In genomic region chr12:30515351-30515750, GRCh38 we compare ENCODE assay signal across 11 cellular contexts.
DNase-seq lines count a peak whose midpoint lies in the region; ATAC-seq and TF ChIP-seq lines count a peak whose summit lies in the region.
"Had no signal": no experiment of that assay in that cellular context is flagged by ENCODE, and none has a peak within 500 bp of the region (broad histone marks: within the 10 kb centered on the region; RNA-seq: fewer than 3 reads in every experiment).

No MANE protein-coding gene starts in this region.

- H3K9me3 Mint-ChIP-seq in brain = peaks cover 0 to 4% (median 0%) of the 10 kb centered on the region in 5 experiments
- H3K9me3 Mint-ChIP-seq: T-helper 1 cell treated with Interleukin-12 subunit alpha and Interleukin-12 subunit beta and Interleukin-4 antibody, amounts not matched to agents 30 μg/mL and 1 μg/mL, for 36 hours had no signal

- TF ChIP-seq POLR2A in prostate gland (IDR thresholded peaks at IDR 0.05) (no peak), gastrocnemius medialis (IDR thresholded peaks at IDR 0.05) (no peak)

- H3K4me1 ChIP-seq in mesendoderm (ENCODE audit: control insufficient read depth, low read depth, low read length) (no peaks in the 10 kb centered on the region), prostate gland (replicated peaks) (no peaks in the 10 kb centered on the region), gastrocnemius medialis (no peaks in the 10 kb centered on the region)

- H3K79me1 ChIP-seq in mesendoderm (ENCODE audit: low read length) = no peaks in the 10 kb centered on the region

- no peak overlapping the region for H2BK5ac ChIP-seq in mesendoderm (ENCODE audit: low read length)

- TF ChIP-seq CTCF in LNCAP (IDR thresholded peaks at IDR 0.05) (peak; percentile 23; the same call in 1 of the 2 replicates), brain (conservative IDR thresholded peaks at IDR 0.05) (peak; percentile 63 to 67), prostate gland (IDR thresholded peaks at IDR 0.05) (peak in 1 of 4 experiments; percentile 11), gastrocnemius medialis (IDR thresholded peaks at IDR 0.05 in 4 of 5, conservative IDR thresholded peaks at IDR 0.05 in 1 of 5) (no peak)

- H3K9ac ChIP-seq in mesendoderm (ENCODE audit: low read length) = no peak overlapping the region

- in situ Hi-C loops in gastrocnemius medialis (cut with MboI; ENCODE audit: low sequenced_read_pairs in 4 of 4) = no loop called here

- H3K9me3 ChIP-seq in prostate gland = no peaks in the 10 kb centered on the region
- no peaks in the 10 kb centered on the region for H3K9me3 ChIP-seq in gastrocnemius medialis

- H3K27ac ChIP-seq in mesendoderm (ENCODE audit: low read depth, low read length) = no peak overlapping the region
- no peak overlapping the region for H3K27ac ChIP-seq in prostate gland
- H3K27ac ChIP-seq in gastrocnemius medialis = no peak overlapping the region

- peak; percentile 1 for DNase-seq in EH (ENCODE audit: low read depth)
- peak; percentile 53 for DNase-seq in mesendoderm
- no peak for DNase-seq in prostate gland (ENCODE audit: low spot score)
- DNase-seq in mesenteric fat pad (ENCODE audit: low spot score) = no peak
- DNase-seq in gastrocnemius medialis = no peak
- DNase-seq: activated T-cell treated with anti-CD3 and anti-CD28 coated beads, Interleukin-2, amount 50 U/mL, for 1 hour; NCI-H1417 had no signal

- H3K56ac ChIP-seq in mesendoderm (ENCODE audit: low read length) = no peak overlapping the region

- H3K79me2 ChIP-seq in mesendoderm (ENCODE audit: control insufficient read depth, insufficient read depth, low read length) = no peaks in the 10 kb centered on the region

- no peak overlapping the region for H3K4ac ChIP-seq in mesendoderm (ENCODE audit: low read depth, low read length)

- no peak overlapping the region for H3K4me3 ChIP-seq in mesendoderm (ENCODE audit: low read length)
- H3K4me3 ChIP-seq in prostate gland = no peak overlapping the region
- no peak overlapping the region for H3K4me3 ChIP-seq in gastrocnemius medialis

- no peak overlapping the region for H4K8ac ChIP-seq in mesendoderm (ENCODE audit: low read depth, low read length)

- H3K4me3 Mint-ChIP-seq in brain = no peak overlapping the region
- H3K4me3 Mint-ChIP-seq: T-helper 1 cell treated with Interleukin-12 subunit alpha and Interleukin-12 subunit beta and Interleukin-4 antibody, amounts not matched to agents 30 μg/mL and 1 μg/mL, for 36 hours had no signal

- H3K27ac Mint-ChIP-seq in brain = no peak overlapping the region
- H3K27ac Mint-ChIP-seq: T-helper 1 cell treated with Interleukin-12 subunit alpha and Interleukin-12 subunit beta and Interleukin-4 antibody, amounts not matched to agents 30 μg/mL and 1 μg/mL, for 36 hours had no signal

- H3K27me3 Mint-ChIP-seq in brain = no peaks in the 10 kb centered on the region

- H3K36me3 ChIP-seq in mesendoderm (ENCODE audit: control insufficient read depth, insufficient read depth, low read length) = no peaks in the 10 kb centered on the region
- no peaks in the 10 kb centered on the region for H3K36me3 ChIP-seq in prostate gland
- H3K36me3 ChIP-seq in gastrocnemius medialis = no peaks in the 10 kb centered on the region

- H3K4me2 ChIP-seq in mesendoderm (ENCODE audit: low read length) = no peak overlapping the region

- H3K4me1 Mint-ChIP-seq in brain = peaks cover 19% of the 10 kb centered on the region

- no peaks in the 10 kb centered on the region for H3K36me3 Mint-ChIP-seq in brain

- H3K27me3 ChIP-seq in mesendoderm (ENCODE audit: insufficient read depth, low read length, poor library complexity) (no peaks in the 10 kb centered on the region), prostate gland (replicated peaks; ENCODE audit: insufficient read depth) (no peaks in the 10 kb centered on the region), gastrocnemius medialis (no peaks in the 10 kb centered on the region)

- H2BK120ac ChIP-seq in mesendoderm (ENCODE audit: low read depth, low read length) = no peak overlapping the region

- intact Hi-C loops in prostate gland (cut with DNase I) = no loop called here
- intact Hi-C loops in gastrocnemius medialis (cut with DNase I; ENCODE audit: low total_unique reads) = no loop called here

- ATAC-seq in HG03460 (IDR thresholded peaks at IDR 0.05; ENCODE audit: unreplicated experiment) (no peak), gastrocnemius medialis (no peak)

- no peak overlapping the region for H3K23ac ChIP-seq in mesendoderm (ENCODE audit: low read length)

- H3K18ac ChIP-seq in mesendoderm (ENCODE audit: low read length) = no peak overlapping the region

- no peak overlapping the region for H2BK15ac ChIP-seq in mesendoderm (replicated peaks; ENCODE audit: low read depth)

- H4K5ac ChIP-seq in mesendoderm (ENCODE audit: low read length) = no peak overlapping the region

- H2AK5ac ChIP-seq in mesendoderm (ENCODE audit: low read length) = no peak overlapping the region

- no CpG with 5 or more reads among the region's 2 CpGs for WGBS in mesendoderm (ENCODE audit: extremely low coverage, insufficient coverage, low lambda C conversion rate)
- 36% methylated on average over 2 of the region's 2 CpGs for WGBS in prostate gland

Comparison
In these comparisons a context has a peak if more than half of its experiments do, and no peak if none do; other contexts are left out.
1. DNase-seq: peak in EH (single experiment) and mesendoderm (single experiment); none in prostate gland (single experiment), mesenteric fat pad (single experiment) and gastrocnemius medialis (0 of 2).
2. CTCF ChIP-seq: peak in LNCAP (single experiment) and brain (2 of 2); none in gastrocnemius medialis (0 of 5).